20 cellular contexts compared by ENCODE assay signal in genomic region chr20:38499366-38499765, GRCh38.
"Had no signal": no experiment of that assay in that cellular context is flagged by ENCODE, and none has a peak within 500 bp of the region (broad histone marks: within the 10 kb centered on the region; RNA-seq: fewer than 3 reads in every experiment).

No MANE protein-coding gene starts in this region.

- H3K4me3 ChIP-seq: dorsolateral prefrontal cortex, esophagus muscularis mucosa, gastrocnemius medialis, left ventricle myocardium inferior, lower lobe of right lung, psoas muscle, stomach, thoracic aorta, transverse colon had no signal

- H3K27ac ChIP-seq: dorsolateral prefrontal cortex, esophagus muscularis mucosa, gastrocnemius medialis, left ventricle myocardium inferior, lower lobe of right lung, neutrophil, psoas muscle, stomach, thoracic aorta, transverse colon had no signal

- ATAC-seq: gastrocnemius medialis; lower lobe of right lung; naive thymus-derived CD8-positive, alpha-beta T cell; psoas muscle; sciatic nerve had no signal

- DNase-seq: cortex of kidney; dorsolateral prefrontal cortex; effector CD8-positive, alpha-beta T cell; gastrocnemius medialis; glutamatergic neuron; islet precursor cell; left ventricle myocardium inferior; lower lobe of right lung; naive thymus-derived CD8-positive, alpha-beta T cell; psoas muscle; stimulated activated CD4-positive, alpha-beta T cell treated with anti-CD3 and anti-CD28 coated beads, Interleukin-2, amount 100 ng/mL, for 24 hours; stimulated activated CD4-positive, alpha-beta T cell treated with anti-CD3 and anti-CD28 coated beads, Interleukin-4, amount 100 ng/mL, for 4 hours; stimulated activated naive CD4-positive, alpha-beta T cell; stomach; substantia nigra; transverse colon had no signal

- H3K4me1 ChIP-seq: esophagus muscularis mucosa, lower lobe of right lung, psoas muscle, stomach, transverse colon had no signal

- H3K9me3 ChIP-seq: esophagus muscularis mucosa, gastrocnemius medialis, left ventricle myocardium inferior, lower lobe of right lung, neutrophil, psoas muscle, stomach, thoracic aorta, transverse colon had no signal

- H3K27me3 ChIP-seq: dorsolateral prefrontal cortex, esophagus muscularis mucosa, gastrocnemius medialis, neutrophil, stomach, transverse colon had no signal
